In genomic region chr16:3274490-3274889, GRCh38 we compare ENCODE assay signal across 1 cellular context.
TF ChIP-seq lines count a peak whose summit lies in the region.

No MANE protein-coding gene starts in this region.

TF ChIP-seq in WTC11, 78 proteins besides CTCF, POLR2A, EP300 and RAD21 (continued from another document):
- TF ChIP-seq, protein P1, sequence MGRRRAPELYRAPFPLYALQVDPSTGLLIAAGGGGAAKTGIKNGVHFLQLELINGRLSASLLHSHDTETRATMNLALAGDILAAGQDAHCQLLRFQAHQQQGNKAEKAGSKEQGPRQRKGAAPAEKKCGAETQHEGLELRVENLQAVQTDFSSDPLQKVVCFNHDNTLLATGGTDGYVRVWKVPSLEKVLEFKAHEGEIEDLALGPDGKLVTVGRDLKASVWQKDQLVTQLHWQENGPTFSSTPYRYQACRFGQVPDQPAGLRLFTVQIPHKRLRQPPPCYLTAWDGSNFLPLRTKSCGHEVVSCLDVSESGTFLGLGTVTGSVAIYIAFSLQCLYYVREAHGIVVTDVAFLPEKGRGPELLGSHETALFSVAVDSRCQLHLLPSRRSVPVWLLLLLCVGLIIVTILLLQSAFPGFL (CRISPR knock-in tag; IDR thresholded peaks at IDR 0.05; ENCODE audit: borderline replicate concordance) = no peak
- TF ChIP-seq ZBTB43 (CRISPR knock-in tag; IDR thresholded peaks at IDR 0.05) (no peak), GRHL2 (CRISPR knock-in tag; IDR thresholded peaks at IDR 0.05; ENCODE audit: insufficient replicate concordance, severe bottlenecking) (no peak), RELA (CRISPR knock-in tag; IDR thresholded peaks at IDR 0.05; ENCODE audit: borderline replicate concordance) (no peak), ZNF219 (CRISPR knock-in tag; IDR thresholded peaks at IDR 0.05; ENCODE audit: borderline replicate concordance) (no peak), ATF1 (CRISPR knock-in tag; IDR thresholded peaks at IDR 0.05) (no peak), ZSCAN18 (CRISPR knock-in tag; IDR thresholded peaks at IDR 0.05) (no peak), ZNF416 (CRISPR knock-in tag; IDR thresholded peaks at IDR 0.05) (no peak), HMGXB4 (CRISPR knock-in tag; IDR thresholded peaks at IDR 0.05) (no peak), SOX15 (CRISPR knock-in tag; IDR thresholded peaks at IDR 0.05) (no peak), IRF2 (CRISPR knock-in tag; IDR thresholded peaks at IDR 0.05; ENCODE audit: borderline replicate concordance, low read depth) (no peak), SP1 (CRISPR knock-in tag; conservative IDR thresholded peaks at IDR 0.05) (no peak)
- TF ChIP-seq, protein P2, sequence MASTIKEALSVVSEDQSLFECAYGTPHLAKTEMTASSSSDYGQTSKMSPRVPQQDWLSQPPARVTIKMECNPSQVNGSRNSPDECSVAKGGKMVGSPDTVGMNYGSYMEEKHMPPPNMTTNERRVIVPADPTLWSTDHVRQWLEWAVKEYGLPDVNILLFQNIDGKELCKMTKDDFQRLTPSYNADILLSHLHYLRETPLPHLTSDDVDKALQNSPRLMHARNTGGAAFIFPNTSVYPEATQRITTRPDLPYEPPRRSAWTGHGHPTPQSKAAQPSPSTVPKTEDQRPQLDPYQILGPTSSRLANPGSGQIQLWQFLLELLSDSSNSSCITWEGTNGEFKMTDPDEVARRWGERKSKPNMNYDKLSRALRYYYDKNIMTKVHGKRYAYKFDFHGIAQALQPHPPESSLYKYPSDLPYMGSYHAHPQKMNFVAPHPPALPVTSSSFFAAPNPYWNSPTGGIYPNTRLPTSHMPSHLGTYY (CRISPR knock-in tag; IDR thresholded peaks at IDR 0.05) = no peak
- TF ChIP-seq, protein P3, sequence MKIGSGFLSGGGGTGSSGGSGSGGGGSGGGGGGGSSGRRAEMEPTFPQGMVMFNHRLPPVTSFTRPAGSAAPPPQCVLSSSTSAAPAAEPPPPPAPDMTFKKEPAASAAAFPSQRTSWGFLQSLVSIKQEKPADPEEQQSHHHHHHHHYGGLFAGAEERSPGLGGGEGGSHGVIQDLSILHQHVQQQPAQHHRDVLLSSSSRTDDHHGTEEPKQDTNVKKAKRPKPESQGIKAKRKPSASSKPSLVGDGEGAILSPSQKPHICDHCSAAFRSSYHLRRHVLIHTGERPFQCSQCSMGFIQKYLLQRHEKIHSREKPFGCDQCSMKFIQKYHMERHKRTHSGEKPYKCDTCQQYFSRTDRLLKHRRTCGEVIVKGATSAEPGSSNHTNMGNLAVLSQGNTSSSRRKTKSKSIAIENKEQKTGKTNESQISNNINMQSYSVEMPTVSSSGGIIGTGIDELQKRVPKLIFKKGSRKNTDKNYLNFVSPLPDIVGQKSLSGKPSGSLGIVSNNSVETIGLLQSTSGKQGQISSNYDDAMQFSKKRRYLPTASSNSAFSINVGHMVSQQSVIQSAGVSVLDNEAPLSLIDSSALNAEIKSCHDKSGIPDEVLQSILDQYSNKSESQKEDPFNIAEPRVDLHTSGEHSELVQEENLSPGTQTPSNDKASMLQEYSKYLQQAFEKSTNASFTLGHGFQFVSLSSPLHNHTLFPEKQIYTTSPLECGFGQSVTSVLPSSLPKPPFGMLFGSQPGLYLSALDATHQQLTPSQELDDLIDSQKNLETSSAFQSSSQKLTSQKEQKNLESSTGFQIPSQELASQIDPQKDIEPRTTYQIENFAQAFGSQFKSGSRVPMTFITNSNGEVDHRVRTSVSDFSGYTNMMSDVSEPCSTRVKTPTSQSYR (CRISPR knock-in tag; IDR thresholded peaks at IDR 0.05) = no peak
